10 cellular contexts compared by ENCODE assay signal in genomic region chr1:1920057-1920607, GRCh38. TPM values are rescaled to one million over a fixed set of nuclear protein-coding genes. Genes with fewer than 3 reads are reported as not detected.
DNase-seq lines count a peak whose midpoint lies in the region; ATAC-seq and TF ChIP-seq lines count a peak whose summit lies in the region.
"Had no signal": no experiment of that assay in that cellular context is flagged by ENCODE, and none has a peak within 500 bp of the region (broad histone marks: within the 10 kb centered on the region; RNA-seq: fewer than 3 reads in every experiment).

No MANE protein-coding gene starts in this region.

- CTCF ChIA-PET in PC-9 (lab: Charles Lee): interaction anchor here (0.6 kb wide), 1 partner anchor 954 kb away, joined by 3 read pairs; the partner anchor contains the start of gene PLEKHN1

- intact Hi-C loops in PC-9 (cut with micrococcal nuclease; ENCODE audit: unreplicated experiment) (no loop called here), spleen (cut with DNase I; ENCODE audit: low total_unique reads) (no loop called here)

- no peak for TF ChIP-seq POLR2A in spleen (IDR thresholded peaks at IDR 0.05)

- WGBS in hepatocyte (ENCODE audit: low lambda C conversion rate, missing lambda C conversion rate): 90% methylated on average over 6 of the region's 6 CpGs
- 67 to 91% (median 86%) methylated on average over 2 to 6 of the region's 6 CpGs for WGBS in spleen, 5 donors

- no peaks in the 10 kb centered on the region for H4K20me1 ChIP-seq in PC-9 (ENCODE audit: insufficient read depth)
- H4K20me1 ChIP-seq in hepatocyte (ENCODE audit: insufficient read depth, poor library complexity, severe bottlenecking): no peaks in the 10 kb centered on the region

- H3K27me3 Mint-ChIP-seq in activated T-cell treated with anti-CD3 and anti-CD28 coated beads, Interleukin-2, amount 50 U/mL, for 24 hours: no peaks in the 10 kb centered on the region

- H3K4me3 Mint-ChIP-seq in activated T-cell treated with anti-CD3 and anti-CD28 coated beads, Interleukin-2, amount 50 U/mL, for 24 hours: no peak overlapping the region

- H3K9me3 ChIP-seq in PC-9 (ENCODE audit: insufficient read depth, low read depth) (no peaks in the 10 kb centered on the region), hepatocyte (ENCODE audit: low read depth) (no peaks in the 10 kb centered on the region), spleen (no peaks in the 10 kb centered on the region)

- H3K4me3 ChIP-seq in PC-9 (no peak overlapping the region; the same call in 1 of the 2 replicates), hepatocyte (no peak overlapping the region), spleen (peak overlapping the region in 5 of 8 donors; percentile 49 to 84 (median 64))

- H3K9me3 Mint-ChIP-seq in activated T-cell treated with anti-CD3 and anti-CD28 coated beads, Interleukin-2, amount 50 U/mL, for 24 hours: no peaks in the 10 kb centered on the region
- H3K9me3 Mint-ChIP-seq: activated T-helper 2 cell treated with anti-CD3 and anti-CD28 coated beads, Interferon-gamma antibody, Interleukin-2, Interleukin-4, amounts not matched to agents 10 μg/mL and 5 μg/mL and 100 μg/mL, durations not matched to agents 14 hours and 24 hours and 36 hours had no signal

- no peak for TF ChIP-seq CTCF in PC-9 (conservative IDR thresholded peaks at IDR 0.05)
- TF ChIP-seq CTCF in hepatocyte (IDR thresholded peaks at IDR 0.05; ENCODE audit: poor library complexity): no peak
- TF ChIP-seq CTCF in spleen (IDR thresholded peaks at IDR 0.05 in 8 of 11, conservative IDR thresholded peaks at IDR 0.05 in 3 of 11): no peak

- H3K4me2 ChIP-seq in PC-9 (peak overlapping the region; percentile 89), hepatocyte (peak overlapping the region; percentile 87)

- peaks cover 7% of the 10 kb centered on the region for H3K4me1 Mint-ChIP-seq in activated T-cell treated with anti-CD3 and anti-CD28 coated beads, Interleukin-2, amount 50 U/mL, for 24 hours (ENCODE audit: low read depth)

- no peak overlapping the region for H3K27ac ChIP-seq in PC-9
- peak overlapping the region; percentile 67 for H3K27ac ChIP-seq in hepatocyte
- peak overlapping the region in 7 of 8 donors; percentile 58 to 78 (median 64) for H3K27ac ChIP-seq in spleen

- H3F3A ChIP-seq in PC-9 (ENCODE audit: insufficient read depth, low read depth): peaks cover 6% of the 10 kb centered on the region; the same call in 1 of the 2 replicates

- H3K79me2 ChIP-seq in PC-9 (ENCODE audit: low read depth) (no peaks in the 10 kb centered on the region), hepatocyte (no peaks in the 10 kb centered on the region)

- peak; percentile 1 for ATAC-seq in GM18873 (IDR thresholded peaks at IDR 0.05; ENCODE audit: low FRiP score, unreplicated experiment)
- no peak for ATAC-seq in HG03159 (IDR thresholded peaks at IDR 0.05; ENCODE audit: unreplicated experiment)

- POLR2A ChIA-PET in PC-9 (lab: Charles Lee; ENCODE audit: unreplicated experiment): no interaction called here

- H3K4me1 ChIP-seq in PC-9 (replicated peaks; ENCODE audit: insufficient read depth) (peaks cover 9% of the 10 kb centered on the region; the same call in 1 of the 2 replicates), hepatocyte (ENCODE audit: insufficient read depth) (peaks cover 16% of the 10 kb centered on the region), spleen (peaks cover 8 to 62% (median 35%) of the 10 kb centered on the region in 6 donors)

- H2AFZ ChIP-seq in PC-9 (no peak overlapping the region), hepatocyte (no peak overlapping the region)

- DNase-seq in PC-9: no peak
- peak; percentile 14 for DNase-seq in hepatocyte (ENCODE audit: low spot score)
- DNase-seq in spleen: no peak
- DNase-seq in activated T-cell treated with anti-CD3 and anti-CD28 coated beads, Interleukin-2, amount 50 U/mL, for 24 hours: no peak
- DNase-seq in 8988T: no peak
- DNase-seq: NCI-H510A treated with DMSO at 0.1 percent for 48 hours had no signal

- no TSS peak for BruUV-seq in PC-9 (replicated peaks; lab: Mats Ljungman, UMichigan)

- no peaks in the 10 kb centered on the region for H3K36me3 ChIP-seq in PC-9 (ENCODE audit: low read depth)
- no peaks in the 10 kb centered on the region for H3K36me3 ChIP-seq in hepatocyte (replicated peaks; ENCODE audit: insufficient read depth, low read depth)
- no peaks in the 10 kb centered on the region for H3K36me3 ChIP-seq in spleen

- H3K36me3 Mint-ChIP-seq in activated T-cell treated with anti-CD3 and anti-CD28 coated beads, Interleukin-2, amount 50 U/mL, for 24 hours (ENCODE audit: low read depth): no peaks in the 10 kb centered on the region

- H3K9me2 ChIP-seq in PC-9 (ENCODE audit: insufficient read depth) (no peaks in the 10 kb centered on the region), hepatocyte (replicated peaks; ENCODE audit: insufficient read depth) (no peaks in the 10 kb centered on the region)

- H3K27me3 ChIP-seq in PC-9 (ENCODE audit: insufficient read depth, low read depth) (0 out of 2 replicates have a peak, but pooled peaks cover 7% of the 10 kb centered on the region), hepatocyte (no peaks in the 10 kb centered on the region), spleen (replicated peaks in 1 of 7) (peaks cover 0 to 9% (median 0%) of the 10 kb centered on the region in 7 donors)

- H3K27ac Mint-ChIP-seq in activated T-cell treated with anti-CD3 and anti-CD28 coated beads, Interleukin-2, amount 50 U/mL, for 24 hours: no peak overlapping the region
- H3K27ac Mint-ChIP-seq: activated T-helper 2 cell treated with anti-CD3 and anti-CD28 coated beads, Interferon-gamma antibody, Interleukin-2, Interleukin-4, amounts not matched to agents 10 μg/mL and 5 μg/mL and 100 μg/mL, durations not matched to agents 14 hours and 24 hours and 36 hours had no signal

RNA-seq across cellular contexts. Expression of gene TMEM52, which starts 1.1 kb away (rescaled TPM):
- total RNA-seq in PC-9 (2021) (7.4 and 8.5 TPM in 2 replicates), hepatocyte (3.6 and 5.8 TPM in 2 replicates), spleen (1 to 10 TPM in 6 of 7 donors, not detected in 1; 1.1 to 4.7 (median 1.8) TPM)
- polyA plus RNA-seq in hepatocyte (5.3 and 5.8 TPM in 2 replicates), spleen (1 to 10 TPM in 1 of 3 donors, under 1 TPM in 2; 0.35 to 1.9 (median 0.64) TPM)
- total RNA-seq: T-helper 2 cell treated with Interferon-gamma antibody and Interleukin-4, amounts not matched to agents 100 ng/mL and 5 ng/mL, for 36 hours had no signal

RNA-seq across cellular contexts. Expression of gene CALML6, which starts 5.1 kb away (rescaled TPM):
- total RNA-seq in PC-9 (2021): 2.1 and 3.9 TPM in 2 replicates
- 0.53 TPM in 1 of 2 replicates, not detected in the other for total RNA-seq in hepatocyte
- polyA plus RNA-seq in hepatocyte: 0.33 and 1.3 TPM in 2 replicates
- 1 to 10 TPM in 1 of 7 donors, under 1 TPM in 4, not detected in 2; 0.34 to 3.0 (median 0.66) TPM for total RNA-seq in spleen
- polyA plus RNA-seq in spleen: 1 to 10 TPM in 1 of 3 donors, under 1 TPM in 2; 0.58 to 1.8 (median 0.85) TPM

RNA-seq across cellular contexts. Expression of gene GNB1, which starts 29.2 kb away (rescaled TPM):
- total RNA-seq in PC-9 (2021): 257 and 286 TPM in 2 replicates
- 134 and 155 TPM in 2 replicates for total RNA-seq in hepatocyte
- polyA plus RNA-seq in hepatocyte: 154 and 175 TPM in 2 replicates
- total RNA-seq in spleen: 100 to 1,000 TPM; 186 to 304 (median 273) TPM
- polyA plus RNA-seq in spleen: 100 to 1,000 TPM in 1 of 3 donors, 10 to 100 TPM in 2; 76.0 to 132 (median 95.5) TPM

Comparison
In these comparisons a context has a peak if more than half of its experiments do, and no peak if none do; other contexts are left out.
1. H3K4me3 ChIP-seq: peak in spleen (5 of 8); none in PC-9 (single experiment) and hepatocyte (single experiment).